ENCODE assay signal across 22 cellular contexts in the genomic region with DNA sequence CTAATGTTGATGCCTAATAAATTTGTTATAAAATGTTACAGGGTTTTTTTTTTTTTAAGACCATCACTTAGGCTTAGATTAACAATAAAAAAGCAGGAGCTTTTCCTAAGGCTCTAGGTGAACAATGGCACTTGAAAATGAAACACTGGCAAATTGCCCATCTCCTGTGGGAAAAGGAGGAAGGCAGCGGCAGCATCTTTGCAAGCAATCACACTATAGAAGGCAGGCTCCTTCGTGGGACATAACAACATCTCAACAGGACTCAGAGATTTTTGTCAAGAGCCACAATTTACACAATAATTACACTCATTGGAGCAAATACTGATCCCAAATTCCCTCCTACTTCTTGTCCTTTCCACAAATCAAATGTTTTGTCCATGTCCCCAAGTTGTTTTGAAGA.
DNase-seq lines count a peak whose midpoint lies in the region; ATAC-seq and TF ChIP-seq lines count a peak whose summit lies in the region.
"Had no signal": no experiment of that assay in that cellular context is flagged by ENCODE, and none has a peak within 500 bp of the region (broad histone marks: within the 10 kb centered on the region; RNA-seq: fewer than 3 reads in every experiment).

No MANE protein-coding gene starts in this region.

- ATAC-seq in HG03439 (IDR thresholded peaks at IDR 0.05; ENCODE audit: unreplicated experiment) (no peak), HG02973 (IDR thresholded peaks at IDR 0.05; ENCODE audit: unreplicated experiment) (no peak)
- ATAC-seq: GM12878, T-helper 17 cell had no signal

- no peaks in the 10 kb centered on the region for H3K23me2 ChIP-seq in H9 (ENCODE audit: insufficient read length, low read depth, low read length, poor library complexity, severe bottlenecking)

- peaks cover 30 to 31% of the 10 kb centered on the region in 2 experiments for H3K4me1 Mint-ChIP-seq in H9
- H3K4me1 Mint-ChIP-seq: activated CD4-positive, alpha-beta T cell treated with anti-CD3 and anti-CD28 coated beads, Interleukin-2, amount 10 ng/mL, durations not matched to agents 7 days and 5 days; central memory CD8-positive, alpha-beta T cell; memory B cell; T-helper 17 cell had no signal

- H4K8ac ChIP-seq in H9 (replicated peaks; ENCODE audit: insufficient read length, low read depth, low read length): no peak overlapping the region

- no peak overlapping the region for H3K18ac ChIP-seq in H9 (ENCODE audit: insufficient read length, low read depth, low read length)

- no peak overlapping the region for H3K27ac ChIP-seq in H9 (ENCODE audit: insufficient read length, low read depth, low read length)
- no peak overlapping the region for H3K27ac ChIP-seq in iPS DF 6.9 (ENCODE audit: low read length)
- H3K27ac ChIP-seq: ascending aorta had no signal

- no peaks in the 10 kb centered on the region for H3K36me3 ChIP-seq in iPS DF 6.9 (ENCODE audit: control insufficient read depth, insufficient read depth, low read length)
- H3K36me3 ChIP-seq: ascending aorta had no signal

- no peak overlapping the region for H3K4me2 ChIP-seq in H9 (ENCODE audit: insufficient read depth, insufficient read length, low read length)

- no peak for TF ChIP-seq CTCF in H9 (conservative IDR thresholded peaks at IDR 0.05)

- no peak overlapping the region for H3K14ac ChIP-seq in H9 (ENCODE audit: insufficient read depth, low read length)

- no peak overlapping the region for H2AK5ac ChIP-seq in H9 (ENCODE audit: insufficient read length, low read length)

- no CpG with 5 or more reads among the region's 2 CpGs for WGBS in H9 (ENCODE audit: extremely low coverage, insufficient read length, low lambda C conversion rate)
- no CpG with 5 or more reads among the region's 2 CpGs for WGBS in iPS DF 6.9 (ENCODE audit: insufficient coverage, insufficient read length)

- H2BK5ac ChIP-seq in H9 (ENCODE audit: insufficient read length, low read length): no peak overlapping the region

- H3K4me3 Mint-ChIP-seq in H9: 0 out of 5 replicates have a peak overlapping the region, but pooled peaks of 1 of the 2 experiments have one; percentile 51
- H3K4me3 Mint-ChIP-seq: activated CD4-positive, alpha-beta T cell treated with anti-CD3 and anti-CD28 coated beads, Interleukin-2, amount 10 ng/mL, durations not matched to agents 7 days and 5 days; activated naive CD8-positive, alpha-beta T cell; CD4-positive, alpha-beta T cell; central memory CD8-positive, alpha-beta T cell; memory B cell; T-helper 17 cell had no signal

- H3K4me3 ChIP-seq in iPS DF 6.9 (ENCODE audit: low read length): no peak overlapping the region
- H3K4me3 ChIP-seq: ascending aorta, GM12878 had no signal

- DNase-seq in H9: peak; percentile 36
- peak; percentile 83 for DNase-seq in NCI-H128 (lab: John Stamatoyannopoulos, UW; ENCODE audit: unreplicated experiment)
- peak; percentile 74 for DNase-seq in NCI-H748 (lab: John Stamatoyannopoulos, UW; ENCODE audit: unreplicated experiment)
- DNase-seq in iPS DF 6.9 (ENCODE audit: low read depth, low spot score): peak; percentile 37
- DNase-seq in hypothalamus (lab: John Stamatoyannopoulos, UW): no peak
- DNase-seq: activated CD4-positive, alpha-beta T cell treated with anti-CD3 and anti-CD28 coated beads, Interleukin-2, amount 10 ng/mL, durations not matched to agents 7 days and 5 days; CD4-positive, alpha-beta T cell; DND-41; foreskin melanocyte; hippocampal formation; NCI-H1048; NCI-H446; nucleus accumbens; stimulated activated CD4-positive, alpha-beta T cell treated with anti-CD3 and anti-CD28 coated beads, Interleukin-1b, Interleukin-23, amount 100 ng/mL, for 48 hours; T-helper 17 cell had no signal

- no peak overlapping the region for H2BK12ac ChIP-seq in H9 (ENCODE audit: insufficient read length, low read depth, low read length)

- no peak overlapping the region for H2AFZ ChIP-seq in H9 (ENCODE audit: low read length)

- H3K27me3 Mint-ChIP-seq in H9 (ENCODE audit: low read depth): no peaks in the 10 kb centered on the region
- H3K27me3 Mint-ChIP-seq: activated CD4-positive, alpha-beta T cell treated with anti-CD3 and anti-CD28 coated beads, Interleukin-2, amount 10 ng/mL, durations not matched to agents 7 days and 5 days; activated naive CD8-positive, alpha-beta T cell; CD4-positive, alpha-beta T cell; central memory CD8-positive, alpha-beta T cell; memory B cell; T-helper 17 cell had no signal

- no peak overlapping the region for H2BK20ac ChIP-seq in H9 (ENCODE audit: low read depth, low read length, poor library complexity, severe bottlenecking)

- H3K27me3 ChIP-seq in H9 (ENCODE audit: insufficient read depth, low read length): no peaks in the 10 kb centered on the region
- no peaks in the 10 kb centered on the region for H3K27me3 ChIP-seq in iPS DF 6.9 (ENCODE audit: control insufficient read depth, insufficient read depth, low read length)
- H3K27me3 ChIP-seq: ascending aorta had no signal

- no peak overlapping the region for H3K9ac ChIP-seq in H9 (ENCODE audit: extremely low read depth, insufficient read length, low read length)

- peaks cover 4% of the 10 kb centered on the region; the same call in 1 of the 2 replicates for H3K4me1 ChIP-seq in H9 (ENCODE audit: insufficient read depth, low read length)
- H3K4me1 ChIP-seq in iPS DF 6.9 (ENCODE audit: control insufficient read depth, insufficient read depth, low read length): peaks cover 2% of the 10 kb centered on the region; the same call in 1 of the 2 replicates
- H3K4me1 ChIP-seq: ascending aorta had no signal

- no peaks in the 10 kb centered on the region for H3K79me2 ChIP-seq in H9 (ENCODE audit: insufficient read depth, low read length)

- H3K56ac ChIP-seq in H9 (ENCODE audit: insufficient read length, low read depth, low read length): no peak overlapping the region

- no peak overlapping the region for H4K5ac ChIP-seq in H9 (ENCODE audit: insufficient read length, low read depth, low read length)

- H3K9me3 ChIP-seq in H9 (ENCODE audit: control insufficient read depth, low read depth, low read length): peaks cover 5% of the 10 kb centered on the region
- peaks cover 2% of the 10 kb centered on the region; the same call in 1 of the 2 replicates for H3K9me3 ChIP-seq in iPS DF 6.9 (ENCODE audit: control insufficient read depth, insufficient read depth, low read length)

- H3K23ac ChIP-seq in H9 (ENCODE audit: insufficient read length, low read depth, low read length): no peak overlapping the region

- no peaks in the 10 kb centered on the region for H3K79me1 ChIP-seq in H9 (ENCODE audit: insufficient read depth, low read depth, low read length, poor library complexity, severe bottlenecking)

- peaks cover 11 to 20% (median 15%) of the 10 kb centered on the region in 3 experiments for H3K36me3 Mint-ChIP-seq in H9 (ENCODE audit: insufficient read depth in 1 of 3, low read depth in 3 of 3)
- H3K36me3 Mint-ChIP-seq: activated naive CD8-positive, alpha-beta T cell; memory B cell had no signal

- peaks cover 13 to 15% of the 10 kb centered on the region in 2 experiments for H3K9me3 Mint-ChIP-seq in H9

- H2BK15ac ChIP-seq in H9 (ENCODE audit: low read depth, low read length): no peak overlapping the region

- no peak overlapping the region for H3K4ac ChIP-seq in H9 (ENCODE audit: low read depth, low read length)

- peak overlapping the region in 2 of 3 experiments; percentile 73 to 84; a peak in 3 of 7 replicates for H3K27ac Mint-ChIP-seq in H9
- H3K27ac Mint-ChIP-seq: activated CD4-positive, alpha-beta T cell treated with anti-CD3 and anti-CD28 coated beads, Interleukin-2, amount 10 ng/mL, durations not matched to agents 7 days and 5 days; activated naive CD8-positive, alpha-beta T cell; CD4-positive, alpha-beta T cell; memory B cell; T-helper 17 cell had no signal

- no peaks in the 10 kb centered on the region for H4K20me1 ChIP-seq in H9 (ENCODE audit: control insufficient read depth, insufficient read depth, insufficient read length)

- H3T11ph ChIP-seq in H9 (ENCODE audit: low read length): no peak overlapping the region

- H2BK120ac ChIP-seq in H9 (ENCODE audit: low read depth, low read length, poor library complexity, severe bottlenecking): no peak overlapping the region

- H4K91ac ChIP-seq in H9 (ENCODE audit: insufficient read length, low read depth, low read length): no peak overlapping the region

Comparison
In these comparisons a context has a peak if more than half of its experiments do, and no peak if none do; other contexts are left out.
1. DNase-seq: peak in H9 (single experiment), NCI-H128 (single experiment), NCI-H748 (single experiment) and iPS DF 6.9 (single experiment); none in hypothalamus (0 of 51).